In the genomic region with DNA sequence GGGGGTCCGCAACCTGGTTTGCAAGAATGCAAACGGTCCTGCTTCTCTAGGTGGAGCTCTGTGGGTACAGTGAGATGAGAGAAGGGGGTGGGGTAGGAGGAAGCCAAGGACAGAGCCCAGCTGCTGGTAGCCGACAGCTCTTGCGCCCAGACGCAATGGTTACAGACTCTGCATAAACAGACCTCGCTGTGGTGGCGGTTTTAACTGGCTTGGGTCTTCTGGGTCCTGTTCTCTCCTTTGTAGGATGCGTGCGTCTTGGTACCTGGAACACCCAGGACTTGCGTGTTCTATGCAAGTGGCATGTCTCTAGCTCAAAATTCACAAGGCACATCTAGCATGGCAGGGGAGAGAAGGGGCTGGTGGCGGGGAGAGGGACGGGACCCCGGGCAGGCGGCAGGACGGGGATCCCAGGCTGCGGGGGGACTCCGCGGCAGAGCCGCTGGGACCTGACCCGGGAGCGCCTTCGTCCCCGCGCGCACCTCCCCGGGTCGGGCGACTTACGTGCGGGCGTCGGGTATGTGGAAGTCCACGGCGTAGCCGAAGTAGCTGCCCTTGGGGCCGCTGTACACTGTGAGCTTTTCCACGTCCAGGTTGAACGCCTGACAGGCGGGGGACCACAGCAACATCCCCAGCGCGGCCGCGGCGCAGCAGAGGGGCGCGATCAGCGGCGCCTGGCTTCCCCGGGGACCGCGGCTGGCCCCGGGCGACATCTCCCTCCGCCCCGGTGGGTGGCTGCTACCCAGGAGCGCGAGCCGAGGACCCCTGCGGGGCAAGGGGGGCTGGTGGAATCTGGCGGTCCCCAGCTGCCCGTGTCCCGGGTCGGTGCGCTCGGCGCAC, we compare ENCODE assay signal across 10 cellular contexts. TPM values are rescaled to one million over a fixed set of nuclear protein-coding genes. Genes with fewer than 3 reads are reported as not detected.
DNase-seq lines count a peak whose midpoint lies in the region; ATAC-seq and TF ChIP-seq lines count a peak whose summit lies in the region.
"Had no signal": no experiment of that assay in that cellular context is flagged by ENCODE, and none has a peak within 500 bp of the region (broad histone marks: within the 10 kb centered on the region; RNA-seq: fewer than 3 reads in every experiment).

No MANE protein-coding gene starts in this region.

- H3K4me3 ChIP-seq in skin epidermis, result peak overlapping the region; percentile 21 to 37 (median 27)

- H3K9me3 ChIP-seq in H9 (ENCODE audit: control insufficient read depth, low read depth, low read length), result no peaks in the 10 kb centered on the region

- no peaks in the 10 kb centered on the region for H4K20me1 ChIP-seq in H9 (ENCODE audit: control insufficient read depth, insufficient read depth, insufficient read length)

- no peak overlapping the region for H2BK12ac ChIP-seq in H9 (ENCODE audit: insufficient read length, low read depth, low read length)

- no peak overlapping the region for H2BK15ac ChIP-seq in H9 (ENCODE audit: low read depth, low read length)

- TF ChIP-seq CTCF in H9 (conservative IDR thresholded peaks at IDR 0.05) (no peak), brain (conservative IDR thresholded peaks at IDR 0.05) (no peak)

- DNase-seq in H9 (peak; percentile 64), iPS-NIHi7 (ENCODE audit: extremely low spot score) (peak; percentile 50), HT-29 (ENCODE audit: low spot score) (no peak)
- DNase-seq in stimulated activated CD4-positive, alpha-beta T cell treated with anti-CD3 and anti-CD28 coated beads, Interleukin-15, amount 100 ng/mL, for 24 hours, result no peak
- no peak for DNase-seq in activated CD4-positive, alpha-beta T cell treated with anti-CD3 and anti-CD28 coated beads, Interleukin-2, amount 50 U/mL, for 4 hours
- DNase-seq: T-cell had no signal

- H3K4me3 Mint-ChIP-seq in H9, result peak overlapping the region; percentile 76 to 94
- peak overlapping the region; percentile 88 to 95 (median 89) for H3K4me3 Mint-ChIP-seq in brain
- H3K4me3 Mint-ChIP-seq: T-cell had no signal

- ATAC-seq in HG02759 (IDR thresholded peaks at IDR 0.05; ENCODE audit: unreplicated experiment), result no peak
- ATAC-seq: T-cell had no signal

- no CpG with 5 or more reads among the region's 66 CpGs for WGBS in H9 (ENCODE audit: extremely low coverage, insufficient read length, low lambda C conversion rate)

- H3K36me3 Mint-ChIP-seq in H9 (ENCODE audit: insufficient read depth in 1 of 3, low read depth in 3 of 3) (peaks cover 0 to 2% (median 0%) of the 10 kb centered on the region in 3 experiments; a peak in 1 of 7 replicates), brain (no peaks in the 10 kb centered on the region)
- H3K36me3 Mint-ChIP-seq: T-cell had no signal

- peaks cover 10% of the 10 kb centered on the region for H3K23me2 ChIP-seq in H9 (ENCODE audit: insufficient read length, low read depth, low read length, poor library complexity, severe bottlenecking)

- peak overlapping the region; percentile 60 for H3K4me2 ChIP-seq in H9 (ENCODE audit: insufficient read depth, insufficient read length, low read length)

- no peak overlapping the region for H2BK120ac ChIP-seq in H9 (ENCODE audit: low read depth, low read length, poor library complexity, severe bottlenecking)

- H3K4me1 Mint-ChIP-seq in H9 (peaks cover 13 to 17% of the 10 kb centered on the region in 2 experiments), brain (peaks cover 15% of the 10 kb centered on the region)

- H3K79me2 ChIP-seq in H9 (ENCODE audit: insufficient read depth, low read length), result no peaks in the 10 kb centered on the region

- no peak overlapping the region for H3K56ac ChIP-seq in H9 (ENCODE audit: insufficient read length, low read depth, low read length)

- H3K27ac Mint-ChIP-seq in H9 (no peak overlapping the region), brain (peak overlapping the region in 4 of 5 experiments; percentile 27 to 89 (median 50))
- H3K27ac Mint-ChIP-seq: T-cell had no signal

- H4K8ac ChIP-seq in H9 (replicated peaks; ENCODE audit: insufficient read length, low read depth, low read length), result no peak overlapping the region

- H3K14ac ChIP-seq in H9 (ENCODE audit: insufficient read depth, low read length), result no peak overlapping the region

- H3K79me1 ChIP-seq in H9 (ENCODE audit: insufficient read depth, low read depth, low read length, poor library complexity, severe bottlenecking), result no peaks in the 10 kb centered on the region

- no peak overlapping the region for H3K4ac ChIP-seq in H9 (ENCODE audit: low read depth, low read length)

- H3K9me3 Mint-ChIP-seq in H9 (no peaks in the 10 kb centered on the region), brain (no peaks in the 10 kb centered on the region)
- H3K9me3 Mint-ChIP-seq: T-cell had no signal

- H3T11ph ChIP-seq in H9 (ENCODE audit: low read length), result no peak overlapping the region

- no peak overlapping the region for H3K23ac ChIP-seq in H9 (ENCODE audit: insufficient read length, low read depth, low read length)

- no peak overlapping the region for H2BK5ac ChIP-seq in H9 (ENCODE audit: insufficient read length, low read length)

- H3K4me1 ChIP-seq in H9 (ENCODE audit: insufficient read depth, low read length), result no peaks in the 10 kb centered on the region

- no peak overlapping the region for H3K18ac ChIP-seq in H9 (ENCODE audit: insufficient read length, low read depth, low read length)

- H3K9ac ChIP-seq in H9 (ENCODE audit: extremely low read depth, insufficient read length, low read length), result no peak overlapping the region

- H3K27ac ChIP-seq in H9 (ENCODE audit: insufficient read length, low read depth, low read length) (no peak overlapping the region), skin epidermis (no peak overlapping the region)
- H3K27ac ChIP-seq: HL-60 had no signal

- no peak overlapping the region for H4K91ac ChIP-seq in H9 (ENCODE audit: insufficient read length, low read depth, low read length)

- H3K27me3 Mint-ChIP-seq in H9 (ENCODE audit: low read depth) (peaks cover 72% of the 10 kb centered on the region), brain (peaks cover 45% of the 10 kb centered on the region)

- no peak overlapping the region for H2BK20ac ChIP-seq in H9 (ENCODE audit: low read depth, low read length, poor library complexity, severe bottlenecking)

- H4K5ac ChIP-seq in H9 (ENCODE audit: insufficient read length, low read depth, low read length), result no peak overlapping the region

- H2AK5ac ChIP-seq in H9 (ENCODE audit: insufficient read length, low read length), result no peak overlapping the region

- H2AFZ ChIP-seq in H9 (ENCODE audit: low read length), result no peak overlapping the region

- H3K27me3 ChIP-seq in H9 (ENCODE audit: insufficient read depth, low read length), result peaks cover 16% of the 10 kb centered on the region

RNA-seq across cellular contexts. Expression of gene ITGA8, which starts 0.4 kb away (rescaled TPM):
- not detected in 2 replicates for total RNA-seq in H9 (2021)
- polyA plus RNA-seq in brain (ENCODE audit: insufficient read depth, low read depth, low replicate concordance), result 1.6 TPM
- total RNA-seq in HT-29 (2014; rRNA removed; shearing (Covaris generic)), result not detected in 2 replicates

Comparison
In these comparisons a context has a peak if more than half of its experiments do, and no peak if none do; other contexts are left out.
1. DNase-seq: peak in H9 (single experiment) and iPS-NIHi7 (single experiment); none in stimulated activated CD4-positive, alpha-beta T cell treated with anti-CD3 and anti-CD28 coated beads, Interleukin-15, amount 100 ng/mL, for 24 hours (single experiment), HT-29 (single experiment) and activated CD4-positive, alpha-beta T cell treated with anti-CD3 and anti-CD28 coated beads, Interleukin-2, amount 50 U/mL, for 4 hours (0 of 2).
2. H3K27ac Mint-ChIP-seq: peak in brain (4 of 5); none in H9 (0 of 3).